Comparison of ENCODE assay signal across 10 cellular contexts in the genomic region with DNA sequence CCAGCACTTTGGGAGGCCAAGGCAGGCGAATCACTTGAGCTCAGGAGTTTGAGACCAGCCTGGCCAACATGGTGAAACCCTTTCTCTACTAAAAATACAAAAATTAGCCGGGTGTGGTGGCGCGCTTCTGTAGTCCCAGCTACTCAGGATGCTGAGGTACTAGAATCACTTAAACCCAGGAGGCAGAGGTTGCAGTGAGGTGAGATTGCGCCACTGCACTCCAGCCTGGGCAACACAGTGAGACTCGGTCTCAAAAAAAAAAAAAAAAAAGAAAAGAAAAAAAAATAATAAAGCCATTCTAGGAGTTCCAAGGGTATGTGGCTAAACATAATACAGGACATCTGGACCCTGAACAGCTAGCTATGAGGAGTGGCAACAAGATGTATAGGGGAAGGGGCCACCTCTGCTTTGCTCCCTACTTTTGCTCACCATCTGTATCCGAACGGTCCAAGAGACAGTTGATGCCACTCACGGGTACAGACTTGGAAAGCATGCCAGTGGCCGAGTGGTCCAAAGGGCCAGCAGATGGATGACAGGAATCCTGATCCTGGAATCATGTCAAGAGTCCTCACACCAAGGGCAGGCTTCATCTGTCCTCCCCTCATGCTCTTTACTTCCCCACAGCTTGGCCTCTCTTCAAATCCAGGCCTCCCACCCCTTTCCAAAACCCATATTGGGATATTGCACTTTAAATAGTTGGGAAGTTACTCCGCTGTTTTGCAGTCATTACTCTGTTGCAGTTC. TPM values are rescaled to one million over a fixed set of nuclear protein-coding genes. Genes with fewer than 3 reads are reported as not detected.
A peak's percentile ranks its signal among the peaks of the same experiment; 100 is the strongest.
DNase-seq lines count a peak whose midpoint lies in the region; ATAC-seq and TF ChIP-seq lines count a peak whose summit lies in the region.
"Not testable (repeated sequence)": the region's sequence is repeated elsewhere in the genome, so short reads cannot be mapped to it uniquely, and the experiment has no call there.
"Had no signal": no experiment of that assay in that cellular context is flagged by ENCODE, and none has a peak within 500 bp of the region (broad histone marks: within the 10 kb centered on the region; RNA-seq: fewer than 3 reads in every experiment).

No MANE protein-coding gene starts in this region.

- POLR2A ChIA-PET in IMR-90 (lab: Charles Lee; ENCODE audit: unreplicated experiment): interaction anchor here (0.6 kb wide), 1 partner anchor 29 kb away, joined by 4 read pairs; no protein-coding TSS in a partner anchor

- not testable (repeated sequence) for TF ChIP-seq POLR2A in IMR-90 (IDR thresholded peaks at IDR 0.05; ENCODE audit: low read depth, low read length)

- peak overlapping the region; percentile 99 for H2BK20ac ChIP-seq in IMR-90 (ENCODE audit: low read depth, low read length)

- not testable (repeated sequence) for H3K27me3 ChIP-seq in IMR-90 (ENCODE audit: control insufficient read depth, insufficient read depth, low read length); ascending aorta; right cardiac atrium (ENCODE audit: control insufficient read depth, insufficient read depth)

- not testable (repeated sequence) for H3K4me3 Mint-ChIP-seq in Calu3 (ENCODE audit: low read depth, unreplicated experiment); chondrocyte (ENCODE audit: unreplicated experiment); nephron; stimulated activated memory B cell treated with anti-CD40 and anti-IgM and Interleukin-4, amounts not matched to agents 10 μg/mL and 1 μg/mL and 100 μg/mL, for 72 hours

- not testable (repeated sequence) for H3K9me3 ChIP-seq in IMR-90 (ENCODE audit: control insufficient read depth, insufficient read depth, low read length); ascending aorta; right cardiac atrium (ENCODE audit: control insufficient read depth, low read length)

- H3K4me1 ChIP-seq in IMR-90 (ENCODE audit: control insufficient read depth, insufficient read depth, low read length) (peaks cover 37% of the 10 kb centered on the region), ascending aorta (peaks cover 28 to 43% of the 10 kb centered on the region in 2 donors), right cardiac atrium (ENCODE audit: control insufficient read depth, insufficient read depth, low read length) (peaks cover 22% of the 10 kb centered on the region)

- BruUV-seq in Calu3 (replicated peaks; lab: Mats Ljungman, UMichigan); IMR-90 (replicated peaks; lab: Mats Ljungman, UMichigan): not testable (repeated sequence)

- peak overlapping the region; percentile 78; the same call in 2 of the 3 replicates for H2BK15ac ChIP-seq in IMR-90 (ENCODE audit: low read depth, low read length)

- H3K79me1 ChIP-seq in IMR-90 (ENCODE audit: low read depth in 1 of 2, low read length in 2 of 2): peaks cover 10 to 46% of the 10 kb centered on the region in 2 experiments; a peak in 3 of 4 replicates

- not testable (repeated sequence) for H3K23ac ChIP-seq in IMR-90 (ENCODE audit: low read depth, low read length)

- not testable (repeated sequence) for H3K18ac ChIP-seq in IMR-90 (ENCODE audit: low read depth, low read length)

- intact Hi-C loops in Calu3 (cut with micrococcal nuclease; ENCODE audit: unreplicated experiment) (loop anchor here (1.0 kb wide), 1 partner anchor 45 kb away; no protein-coding TSS in a partner anchor), ascending aorta (cut with DNase I) (loop anchor here (5.0 kb wide), 1 partner anchor 123 kb away; no protein-coding TSS in a partner anchor), right cardiac atrium (cut with DNase I) (loop anchor here in 1 of 4 donors (2.0 kb wide), 1 partner anchor 44 kb away; a partner anchor contains a TSS)
- intact Hi-C loops in IMR-90 (cut with micrococcal nuclease): not testable (repeated sequence)

- H3K9me1 ChIP-seq in IMR-90 (ENCODE audit: insufficient read depth, low read length): peaks cover 26% of the 10 kb centered on the region

- H4K5ac ChIP-seq in IMR-90 (ENCODE audit: low read depth, low read length): not testable (repeated sequence)

- not testable (repeated sequence) for H3K4me3 ChIP-seq in IMR-90 (ENCODE audit: insufficient read depth, low read depth, low read length); ascending aorta; right cardiac atrium (ENCODE audit: low read length)

- peaks cover 35% of the 10 kb centered on the region for H3K36me3 Mint-ChIP-seq in Calu3 (ENCODE audit: insufficient read depth, unreplicated experiment)
- not testable (repeated sequence) for H3K36me3 Mint-ChIP-seq in chondrocyte (ENCODE audit: low read depth); nephron (ENCODE audit: low read depth); stimulated activated memory B cell treated with anti-CD40 and anti-IgM and Interleukin-4, amounts not matched to agents 10 μg/mL and 1 μg/mL and 100 μg/mL, for 72 hours

- H3K36me3 ChIP-seq in IMR-90 (ENCODE audit: control insufficient read depth, insufficient read depth, low read length); ascending aorta: not testable (repeated sequence)

- H3K9me3 Mint-ChIP-seq in Calu3 (ENCODE audit: low read depth, unreplicated experiment); chondrocyte (ENCODE audit: low read depth); nephron; stimulated activated memory B cell treated with anti-CD40 and anti-IgM and Interleukin-4, amounts not matched to agents 10 μg/mL and 1 μg/mL and 100 μg/mL, for 72 hours: not testable (repeated sequence)

- dilution Hi-C loops in IMR-90 (cut with HindIII; ENCODE audit: low sequenced_read_pairs, unreplicated experiment): not testable (repeated sequence)

- H3K27ac Mint-ChIP-seq in Calu3 (ENCODE audit: unreplicated experiment): peak overlapping the region; percentile 63
- peak overlapping the region; percentile 68 for H3K27ac Mint-ChIP-seq in chondrocyte (ENCODE audit: unreplicated experiment)
- peak overlapping the region in 2 of 3 experiments; percentile 80 to 96 for H3K27ac Mint-ChIP-seq in nephron
- peak overlapping the region; percentile 93 for H3K27ac Mint-ChIP-seq in stimulated activated memory B cell treated with anti-CD40 and anti-IgM and Interleukin-4, amounts not matched to agents 10 μg/mL and 1 μg/mL and 100 μg/mL, for 72 hours

- H4K91ac ChIP-seq in IMR-90 (ENCODE audit: insufficient read depth, low read depth, low read length): peak overlapping the region; percentile 30

- H4K8ac ChIP-seq in IMR-90 (ENCODE audit: low read depth in 2 of 2, low read length in 2 of 2): peak overlapping the region in 1 of 2 experiments; percentile 10; a peak in 1 of 4 replicates

- not testable (repeated sequence) for DNase-seq in Calu3; IMR-90; ascending aorta (ENCODE audit: low spot score in 2 of 2); chondrocyte (ENCODE audit: low spot score); right cardiac atrium

- not testable (repeated sequence) for H2BK5ac ChIP-seq in IMR-90 (ENCODE audit: low read depth, low read length, poor library complexity, severe bottlenecking)

- not testable (repeated sequence) for H4K20me1 ChIP-seq in IMR-90 (ENCODE audit: insufficient read depth, low read length)

- H2AFZ ChIP-seq in IMR-90 (replicated peaks; ENCODE audit: low read length, poor library complexity): not testable (repeated sequence)

- H2AK9ac ChIP-seq in IMR-90 (replicated peaks; ENCODE audit: low read depth, low read length, poor library complexity): peak overlapping the region; percentile 19

- TF ChIP-seq RAD21 in IMR-90 (IDR thresholded peaks at IDR 0.05; ENCODE audit: low read length): not testable (repeated sequence)

- H3K4ac ChIP-seq in IMR-90 (ENCODE audit: low read depth, low read length): peak overlapping the region; percentile 63

- H3K4me1 Mint-ChIP-seq in Calu3 (ENCODE audit: low read depth, unreplicated experiment): peaks cover 56% of the 10 kb centered on the region
- H3K4me1 Mint-ChIP-seq in chondrocyte (ENCODE audit: low read depth): peaks cover 56% of the 10 kb centered on the region
- peaks cover 54% of the 10 kb centered on the region for H3K4me1 Mint-ChIP-seq in nephron
- H3K4me1 Mint-ChIP-seq in stimulated activated memory B cell treated with anti-CD40 and anti-IgM and Interleukin-4, amounts not matched to agents 10 μg/mL and 1 μg/mL and 100 μg/mL, for 72 hours: peaks cover 65% of the 10 kb centered on the region

- 87% methylated on average over 3 of the region's 11 CpGs; no CpG with 5 or more reads in 1 of the 2 experiments for WGBS in IMR-90 (ENCODE audit: extremely low coverage in 2 of 2, insufficient read length in 1 of 2), 2 experiments
- 71% methylated on average over 11 of the region's 11 CpGs for WGBS in right cardiac atrium

- CTCF ChIA-PET in Calu3 (lab: Charles Lee): interaction anchor here (0.6 to 1.1 kb wide), 2 partner anchors 18 to 46 kb away, joined by 3 to 6 read pairs; no protein-coding TSS in a partner anchor
- CTCF ChIA-PET in IMR-90 (lab: Yijun Ruan, JAX): interaction anchor here (0.5 kb wide), 1 partner anchor 17 kb away, joined by 4 read pairs; no protein-coding TSS in a partner anchor

- in situ Hi-C loops in IMR-90 (cut with MboI; ENCODE audit: low sequenced_read_pairs): loop anchor here (5.0 kb wide), 1 partner anchor 48 kb away; no protein-coding TSS in a partner anchor

- peak overlapping the region; percentile 95 for H2AK5ac ChIP-seq in IMR-90 (ENCODE audit: low read depth, low read length)

- not testable (repeated sequence) for ATAC-seq in IMR-90 (ENCODE audit: low read depth); right cardiac atrium; stimulated activated memory B cell treated with anti-CD40 and anti-IgM and Interleukin-4, amounts not matched to agents 10 μg/mL and 1 μg/mL and 100 μg/mL, for 72 hours

- TF ChIP-seq CTCF in 22Rv1 (IDR thresholded peaks at IDR 0.05); Calu3 (IDR thresholded peaks at IDR 0.05; ENCODE audit: unreplicated experiment); IMR-90 (conservative IDR thresholded peaks at IDR 0.05; ENCODE audit: low read depth, low read length); ascending aorta (IDR thresholded peaks at IDR 0.05); chondrocyte (IDR thresholded peaks at IDR 0.05); nephron (IDR thresholded peaks at IDR 0.05; ENCODE audit: unreplicated experiment in 3 of 3): not testable (repeated sequence)

- H3K27me3 Mint-ChIP-seq in Calu3 (ENCODE audit: unreplicated experiment); chondrocyte (ENCODE audit: low read depth); nephron (ENCODE audit: low read depth); stimulated activated memory B cell treated with anti-CD40 and anti-IgM and Interleukin-4, amounts not matched to agents 10 μg/mL and 1 μg/mL and 100 μg/mL, for 72 hours: not testable (repeated sequence)

- H3K27ac ChIP-seq in 22Rv1: peak overlapping the region; percentile 80
- not testable (repeated sequence) for H3K27ac ChIP-seq in IMR-90 (ENCODE audit: insufficient read depth, low read length)
- peak overlapping the region; percentile 94 to 98 for H3K27ac ChIP-seq in ascending aorta
- peak overlapping the region; percentile 31 for H3K27ac ChIP-seq in right cardiac atrium (ENCODE audit: low read length)

- peak overlapping the region; percentile 98 for H2BK120ac ChIP-seq in IMR-90 (ENCODE audit: low read depth, low read length)

- H3K14ac ChIP-seq in IMR-90 (replicated peaks; ENCODE audit: low read depth, low read length): 0 out of 2 replicates have a peak overlapping the region, but pooled peaks have one; percentile 58

- H3K56ac ChIP-seq in IMR-90 (ENCODE audit: extremely low read depth, insufficient read depth, low read length): not testable (repeated sequence)

- H3K9ac ChIP-seq in IMR-90 (ENCODE audit: low read depth, low read length): not testable (repeated sequence)

- H3K4me2 ChIP-seq in IMR-90 (ENCODE audit: low read depth, low read length): not testable (repeated sequence)

RNA-seq across cellular contexts. Expression of a gene that starts 6.7 kb away (rescaled TPM):
- total RNA-seq in Calu3 (2022): 69.2 and 97.6 TPM in 2 replicates
- total RNA-seq in IMR-90 (2012; rRNA removed): 81.4 and 91.8 TPM in 2 replicates
- polyA plus RNA-seq in IMR-90 (2012; rRNA removed): 101 and 117 TPM in 2 replicates
- polyA plus RNA-seq in IMR-90 (2012; cell fraction: cytosol; rRNA removed): 64.3 and 78.0 TPM in 2 replicates
- 272 and 424 TPM in 2 replicates for polyA plus RNA-seq in IMR-90 (2012; cell fraction: nucleus; rRNA removed; ENCODE audit: low replicate concordance)
- 169 TPM for total RNA-seq in ascending aorta
- total RNA-seq in chondrocyte: 50.0 to 214 TPM (median 203 TPM) in 3 replicates
- total RNA-seq in right cardiac atrium: 10 to 100 TPM; 56.6 to 75.7 (median 66.7) TPM
- polyA plus RNA-seq in right cardiac atrium: 34.9 TPM

RNA-seq across cellular contexts. Expression of a gene that starts 35.7 kb away (rescaled TPM):
- total RNA-seq in Calu3 (2022) (215 and 246 TPM in 2 replicates), IMR-90 (2012; rRNA removed) (553 and 927 TPM in 2 replicates), ascending aorta (103 TPM), chondrocyte (233 to 257 TPM (median 238 TPM) in 3 replicates), right cardiac atrium (100 to 1,000 TPM in 1 of 4 donors, 10 to 100 TPM in 3; 82.0 to 112 (median 93.1) TPM)
- polyA plus RNA-seq in IMR-90 (2012; rRNA removed) (952 and 1,264 TPM in 2 replicates), right cardiac atrium (93.3 TPM)
- polyA plus RNA-seq in IMR-90 (2012; cell fraction: cytosol; rRNA removed): 935 and 1,213 TPM in 2 replicates
- 229 and 499 TPM in 2 replicates for polyA plus RNA-seq in IMR-90 (2012; cell fraction: nucleus; rRNA removed; ENCODE audit: low replicate concordance)

RNA-seq across cellular contexts. Expression of a gene that starts 43.6 kb away (rescaled TPM):
- total RNA-seq in Calu3 (2022): not detected in 2 replicates
- not detected in 2 replicates for total RNA-seq in IMR-90 (2012; rRNA removed)
- not detected in 2 replicates for polyA plus RNA-seq in IMR-90 (2012; rRNA removed)
- not detected in 2 replicates for polyA plus RNA-seq in IMR-90 (2012; cell fraction: cytosol; rRNA removed)
- 0.07 TPM in 1 of 2 replicates, not detected in the other for polyA plus RNA-seq in IMR-90 (2012; cell fraction: nucleus; rRNA removed; ENCODE audit: low replicate concordance)
- total RNA-seq in ascending aorta: not detected
- not detected in 3 replicates for total RNA-seq in chondrocyte
- not detected for total RNA-seq in right cardiac atrium
- polyA plus RNA-seq in right cardiac atrium: not detected
- total RNA-seq: CD4-positive, CD25-positive, alpha-beta regulatory T cell; PC-3 had no signal

RNA-seq across cellular contexts. Expression of a gene that starts 50.9 kb away (rescaled TPM):
- total RNA-seq in Calu3 (2022): 99.3 and 107 TPM in 2 replicates
- total RNA-seq in IMR-90 (2012; rRNA removed): 22.5 and 28.0 TPM in 2 replicates
- polyA plus RNA-seq in IMR-90 (2012; rRNA removed): 23.4 and 29.9 TPM in 2 replicates
- polyA plus RNA-seq in IMR-90 (2012; cell fraction: cytosol; rRNA removed): 9.3 and 11.6 TPM in 2 replicates
- polyA plus RNA-seq in IMR-90 (2012; cell fraction: nucleus; rRNA removed; ENCODE audit: low replicate concordance): 59.4 and 172 TPM in 2 replicates
- 101 TPM for total RNA-seq in ascending aorta
- total RNA-seq in chondrocyte: 32.3 to 43.2 TPM (median 35.2 TPM) in 3 replicates
- 10 to 100 TPM; 24.0 to 29.3 (median 28.8) TPM for total RNA-seq in right cardiac atrium
- polyA plus RNA-seq in right cardiac atrium: 20.0 TPM
